8 cellular contexts compared by ENCODE assay signal in the genomic region with DNA sequence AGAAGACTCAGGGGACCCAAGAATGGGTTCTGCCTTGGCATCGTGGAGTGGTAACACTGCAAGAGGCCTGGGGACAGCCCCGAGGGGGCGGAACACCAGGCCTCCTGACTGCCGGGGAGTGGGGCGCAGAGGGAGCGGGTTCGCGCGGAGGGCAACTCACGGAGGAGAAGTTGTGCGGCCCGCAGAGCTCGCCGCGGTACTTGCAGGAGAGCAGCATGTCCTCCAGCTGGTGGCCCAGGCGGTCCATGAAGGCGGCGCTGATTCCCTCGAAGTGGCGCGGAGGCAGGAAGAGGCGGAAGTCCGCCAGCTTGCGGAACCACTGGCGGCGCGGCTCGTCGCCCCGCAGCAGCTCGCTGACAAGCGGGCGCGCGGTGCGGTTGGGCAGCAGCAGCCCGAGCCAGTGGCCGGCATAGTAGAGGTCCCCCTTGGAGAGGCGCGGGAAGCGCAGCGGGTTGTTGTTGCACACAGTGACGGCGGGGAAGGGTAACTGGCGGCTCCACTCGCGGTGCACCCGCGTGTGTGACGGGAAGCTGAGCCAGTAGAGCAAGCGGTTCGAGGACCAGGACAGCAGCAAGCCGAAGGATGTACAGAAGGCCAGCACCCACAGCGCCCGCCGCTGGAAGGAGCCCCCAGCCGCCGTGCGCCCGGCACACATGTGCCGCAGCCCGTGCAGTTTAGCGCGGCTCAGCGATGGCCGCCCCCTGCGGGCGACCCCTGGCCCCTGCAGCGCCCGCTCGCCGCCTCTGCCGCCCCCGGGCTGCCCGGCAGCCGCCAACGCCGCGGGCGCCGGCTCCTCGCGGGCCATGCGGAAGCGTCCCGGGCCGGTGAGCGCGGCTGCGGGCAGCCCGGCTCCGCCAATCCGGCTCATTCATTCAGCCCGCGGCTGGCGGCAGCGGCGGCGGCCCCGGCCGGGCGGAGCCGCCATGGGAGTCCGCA. TPM values are rescaled to one million over a fixed set of nuclear protein-coding genes. Genes with fewer than 3 reads are reported as not detected.
A peak's percentile ranks its signal among the peaks of the same experiment; 100 is the strongest.
DNase-seq lines count a peak whose midpoint lies in the region; ATAC-seq and TF ChIP-seq lines count a peak whose summit lies in the region.

No MANE protein-coding gene starts in this region.

- no peak for ATAC-seq in HG03108 (IDR thresholded peaks at IDR 0.05; ENCODE audit: unreplicated experiment)

- POLR2A ChIA-PET in AG04450 (lab: Yijun Ruan, JAX): no interaction called here

- H3K4me3 ChIP-seq in AG04450 (ENCODE audit: low read depth, low read length) (peak overlapping the region; percentile 54), HUES48 (ENCODE audit: low read depth, low read length) (peak overlapping the region; percentile 68), cardiac fibroblast (replicated peaks in 1 of 2; ENCODE audit: low read depth in 2 of 2, low read length in 2 of 2) (peak overlapping the region in 1 of 2 donors; percentile 34), lower leg skin (ENCODE audit: low read depth, poor library complexity, severe bottlenecking) (peak overlapping the region; percentile 14), vagina (peak overlapping the region; percentile 34 to 36)

- TF ChIP-seq POLR2A in lower leg skin (IDR thresholded peaks at IDR 0.05) (no peak), vagina (IDR thresholded peaks at IDR 0.05) (no peak)

- H3K27ac ChIP-seq in AG04450 (ENCODE audit: low read depth, low read length) (no peak overlapping the region), HUES48 (ENCODE audit: low read depth, low read length) (no peak overlapping the region), vagina (no peak overlapping the region)

- H3K27me3 ChIP-seq in AG04450 (ENCODE audit: control insufficient read depth, insufficient read depth, low read length) (peaks cover 27% of the 10 kb centered on the region), HUES48 (ENCODE audit: control insufficient read depth, insufficient read depth, low read length) (peaks cover 78% of the 10 kb centered on the region), vagina (peaks cover 7% of the 10 kb centered on the region)

- H3K4me1 ChIP-seq in HUES48 (ENCODE audit: control insufficient read depth, insufficient read depth, low read length): no peaks in the 10 kb centered on the region
- peaks cover 21% of the 10 kb centered on the region for H3K4me1 ChIP-seq in vagina

- intact Hi-C loops in lower leg skin (cut with DNase I; ENCODE audit: low total_unique reads) (no loop called here), vagina (cut with DNase I) (no loop called here)

- DNase-seq in AG04450 (ENCODE audit: low read depth, low spot score) (no peak), cardiac fibroblast (ENCODE audit: low read depth in 2 of 2) (peak; percentile 8 to 45), lower leg skin (ENCODE audit: low spot score in 2 of 2) (peak in 1 of 2 donors; percentile 86), vagina (ENCODE audit: extremely low spot score in 2 of 2) (no peak), NCI-H2029 treated with DMSO at 0.1 percent for 48 hours (lab: John Stamatoyannopoulos, UW) (no peak), Kasumi-1 (lab: John Stamatoyannopoulos, UW) (no peak)

- H3K9ac ChIP-seq in HUES48 (ENCODE audit: low read depth, low read length): no peak overlapping the region

- H3K9me3 ChIP-seq in AG04450 (ENCODE audit: control insufficient read depth, insufficient read depth, low read length) (peaks cover 3% of the 10 kb centered on the region; the same call in 1 of the 2 replicates), HUES48 (ENCODE audit: control insufficient read depth, insufficient read depth, low read length) (no peaks in the 10 kb centered on the region), vagina (no peaks in the 10 kb centered on the region)

- CTCF ChIA-PET in AG04450 (lab: Charles Lee): interaction anchor here (0.6 to 1.8 kb wide), 6 partner anchors 23 to 495 kb away, joined by 3 to 6 read pairs (median 3); no protein-coding TSS in a partner anchor

- WGBS in lower leg skin, 2 donors: 3 to 6% methylated on average over 11 to 42 of the region's 104 CpGs

- no peak for TF ChIP-seq CTCF in AG04450 (IDR thresholded peaks at IDR 0.05; ENCODE audit: low read depth, low read length)
- TF ChIP-seq CTCF in cardiac fibroblast (IDR thresholded peaks at IDR 0.05; ENCODE audit: low read depth, low read length): no peak
- TF ChIP-seq CTCF in lower leg skin (IDR thresholded peaks at IDR 0.05): no peak
- no peak for TF ChIP-seq CTCF in vagina (IDR thresholded peaks at IDR 0.05)

- H3K36me3 ChIP-seq in HUES48 (ENCODE audit: control insufficient read depth, insufficient read depth, low read length): no peaks in the 10 kb centered on the region
- H3K36me3 ChIP-seq in vagina: no peaks in the 10 kb centered on the region

RNA-seq across cellular contexts. Expression of a gene that starts 1.6 kb away (rescaled TPM):
- polyA plus RNA-seq in AG04450 (2011; rRNA removed): 0.19 and 0.25 TPM in 2 replicates
- polyA minus RNA-seq in AG04450 (2011; rRNA and poly(A)+ RNA removed): 0.69 and 0.78 TPM in 2 replicates
- total RNA-seq in lower leg skin: under 1 TPM in 1 of 4 donors, not detected in 3; 0.21 TPM
- total RNA-seq in vagina: not detected

Comparison
In these comparisons a context has a peak if more than half of its experiments do, and no peak if none do; other contexts are left out.
1. DNase-seq: peak in cardiac fibroblast (2 of 2); none in AG04450 (single experiment), vagina (0 of 2), NCI-H2029 treated with DMSO at 0.1 percent for 48 hours (single experiment) and Kasumi-1 (0 of 2).